In the genomic region with DNA sequence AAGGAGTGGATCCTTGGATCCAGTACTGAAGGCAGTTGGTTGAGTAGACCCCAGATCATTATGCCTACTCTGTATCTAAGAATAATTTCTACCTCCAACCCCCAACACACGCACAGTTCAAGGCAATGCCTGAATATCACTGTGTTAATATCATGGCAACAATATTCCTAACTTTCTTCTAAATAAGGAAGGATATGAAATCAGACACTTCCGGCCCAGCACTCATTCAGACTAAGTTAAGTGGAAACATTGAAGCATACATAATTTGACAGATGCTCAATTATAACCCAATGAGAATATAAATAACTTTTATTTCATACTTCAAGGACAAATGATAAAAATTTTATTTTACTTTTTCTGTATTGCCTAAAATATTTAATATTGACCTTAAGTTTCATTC, we compare ENCODE assay signal across 16 cellular contexts.
A peak's percentile ranks its signal among the peaks of the same experiment; 100 is the strongest.
DNase-seq lines count a peak whose midpoint lies in the region; ATAC-seq and TF ChIP-seq lines count a peak whose summit lies in the region.
"Had no signal": no experiment of that assay in that cellular context is flagged by ENCODE, and none has a peak within 500 bp of the region (broad histone marks: within the 10 kb centered on the region; RNA-seq: fewer than 3 reads in every experiment).

No MANE protein-coding gene starts in this region.

- peak overlapping the region; percentile 36 for H3K4me3 Mint-ChIP-seq in Caco-2 (ENCODE audit: unreplicated experiment)
- H3K4me3 Mint-ChIP-seq: CD14-positive monocyte; CD8-positive, alpha-beta memory T cell; H9 had no signal

- H2BK15ac ChIP-seq in IMR-90 (ENCODE audit: low read depth, low read length): no peak overlapping the region
- H2BK15ac ChIP-seq in neuronal stem cell (ENCODE audit: low read length): no peak overlapping the region

- intact Hi-C loops in Caco-2 (cut with micrococcal nuclease; ENCODE audit: unreplicated experiment) (no loop called here), IMR-90 (cut with micrococcal nuclease) (no loop called here)

- H4K5ac ChIP-seq in IMR-90 (ENCODE audit: low read depth, low read length): no peak overlapping the region

- H3K14ac ChIP-seq in IMR-90 (replicated peaks; ENCODE audit: low read depth, low read length) (no peak overlapping the region), neuronal stem cell (ENCODE audit: low read length) (no peak overlapping the region)

- H3K27me3 ChIP-seq in Caco-2 (replicated peaks; ENCODE audit: control insufficient read depth, insufficient read depth, low read length): no peaks in the 10 kb centered on the region
- no peaks in the 10 kb centered on the region for H3K27me3 ChIP-seq in IMR-90 (ENCODE audit: control insufficient read depth, insufficient read depth, low read length)
- no peaks in the 10 kb centered on the region for H3K27me3 ChIP-seq in hepatocyte
- no peaks in the 10 kb centered on the region for H3K27me3 ChIP-seq in neuronal stem cell (ENCODE audit: control insufficient read depth in 3 of 3, insufficient read depth in 3 of 3, low read depth in 1 of 3, low read length in 3 of 3)

- POLR2A ChIA-PET in Caco-2 (lab: Charles Lee): no interaction called here
- POLR2A ChIA-PET in IMR-90 (lab: Charles Lee; ENCODE audit: unreplicated experiment): no interaction called here

- no peak overlapping the region for H2BK20ac ChIP-seq in IMR-90 (ENCODE audit: low read depth, low read length)

- CTCF ChIA-PET in Caco-2 (lab: Charles Lee): no interaction called here
- CTCF ChIA-PET in IMR-90 (lab: Yijun Ruan, JAX): no interaction called here

- no peak for TF ChIP-seq RAD21 in IMR-90 (IDR thresholded peaks at IDR 0.05; ENCODE audit: low read length)

- no peaks in the 10 kb centered on the region for H3K27me3 Mint-ChIP-seq in Caco-2 (ENCODE audit: insufficient read depth, unreplicated experiment)
- H3K27me3 Mint-ChIP-seq: CD8-positive, alpha-beta memory T cell had no signal

- ATAC-seq in IMR-90 (ENCODE audit: low read depth) (no peak), GM21390 (IDR thresholded peaks at IDR 0.05; ENCODE audit: unreplicated experiment) (no peak), HG03135 (IDR thresholded peaks at IDR 0.05; ENCODE audit: unreplicated experiment) (no peak)
- ATAC-seq: A549, HepG2 had no signal

- peaks cover 15% of the 10 kb centered on the region for H3K9me3 Mint-ChIP-seq in Caco-2 (ENCODE audit: unreplicated experiment)

- no peaks in the 10 kb centered on the region for H3K79me2 ChIP-seq in hepatocyte

- TF ChIP-seq POLR2A in IMR-90 (IDR thresholded peaks at IDR 0.05; ENCODE audit: low read depth, low read length): no peak

- H3K36me3 ChIP-seq in Caco-2 (ENCODE audit: control insufficient read depth, insufficient read depth, low read length) (no peaks in the 10 kb centered on the region), IMR-90 (ENCODE audit: control insufficient read depth, insufficient read depth, low read length) (no peaks in the 10 kb centered on the region), hepatocyte (replicated peaks; ENCODE audit: insufficient read depth, low read depth) (no peaks in the 10 kb centered on the region), neuronal stem cell (replicated peaks in 1 of 2; ENCODE audit: control insufficient read depth in 2 of 2, insufficient read depth in 2 of 2, low read length in 2 of 2) (no peaks in the 10 kb centered on the region)

- H4K20me1 ChIP-seq in IMR-90 (ENCODE audit: insufficient read depth, low read length) (no peaks in the 10 kb centered on the region), hepatocyte (ENCODE audit: insufficient read depth, poor library complexity, severe bottlenecking) (no peaks in the 10 kb centered on the region)

- TF ChIP-seq CTCF in Caco-2 (IDR thresholded peaks at IDR 0.05; ENCODE audit: insufficient read depth in 1 of 2, low read depth in 1 of 2, low read length in 1 of 2, severe bottlenecking in 1 of 2, unreplicated experiment in 1 of 2) (no peak), IMR-90 (conservative IDR thresholded peaks at IDR 0.05; ENCODE audit: low read depth, low read length) (no peak), hepatocyte (IDR thresholded peaks at IDR 0.05; ENCODE audit: poor library complexity) (no peak)

- peaks cover 28% of the 10 kb centered on the region for H3K4me1 ChIP-seq in Caco-2
- H3K4me1 ChIP-seq in IMR-90 (ENCODE audit: control insufficient read depth, insufficient read depth, low read length): no peaks in the 10 kb centered on the region
- H3K4me1 ChIP-seq in hepatocyte (ENCODE audit: insufficient read depth): peaks cover 11% of the 10 kb centered on the region
- peaks cover 0 to 4% of the 10 kb centered on the region in 2 donors for H3K4me1 ChIP-seq in neuronal stem cell (ENCODE audit: control insufficient read depth in 2 of 2, insufficient read depth in 1 of 2, low read depth in 1 of 2, low read length in 2 of 2)
- H3K4me1 ChIP-seq: A549 had no signal

- H4K91ac ChIP-seq in IMR-90 (ENCODE audit: insufficient read depth, low read depth, low read length) (no peak overlapping the region), neuronal stem cell (ENCODE audit: low read depth, low read length, poor library complexity) (no peak overlapping the region)

- H4K8ac ChIP-seq in IMR-90 (ENCODE audit: low read depth in 2 of 2, low read length in 2 of 2) (no peak overlapping the region), neuronal stem cell (ENCODE audit: low read depth, low read length) (no peak overlapping the region)

- in situ Hi-C loops in IMR-90 (cut with MboI; ENCODE audit: low sequenced_read_pairs): no loop called here

- H3K4ac ChIP-seq in IMR-90 (ENCODE audit: low read depth, low read length) (no peak overlapping the region), neuronal stem cell (ENCODE audit: low read length) (no peak overlapping the region)

- peaks cover 25% of the 10 kb centered on the region for H3K4me1 Mint-ChIP-seq in Caco-2 (ENCODE audit: low read depth, unreplicated experiment)
- H3K4me1 Mint-ChIP-seq: CD14-positive monocyte; CD8-positive, alpha-beta memory T cell; H9 had no signal

- no peak overlapping the region for H2AK9ac ChIP-seq in IMR-90 (replicated peaks; ENCODE audit: low read depth, low read length, poor library complexity)

- H2BK5ac ChIP-seq in IMR-90 (ENCODE audit: low read depth, low read length, poor library complexity, severe bottlenecking) (no peak overlapping the region), neuronal stem cell (ENCODE audit: low read length) (no peak overlapping the region)

- H2AK5ac ChIP-seq in IMR-90 (ENCODE audit: low read depth, low read length) (no peak overlapping the region), neuronal stem cell (ENCODE audit: low read depth, low read length) (no peak overlapping the region)

- dilution Hi-C loops in IMR-90 (cut with HindIII; ENCODE audit: low sequenced_read_pairs, unreplicated experiment): no loop called here

- H3K79me1 ChIP-seq in IMR-90 (ENCODE audit: low read depth in 1 of 2, low read length in 2 of 2): no peaks in the 10 kb centered on the region
- no peaks in the 10 kb centered on the region for H3K79me1 ChIP-seq in neuronal stem cell (ENCODE audit: low read depth, low read length)

- H3K9me3 ChIP-seq in Caco-2 (peaks cover 20% of the 10 kb centered on the region), IMR-90 (ENCODE audit: control insufficient read depth, insufficient read depth, low read length) (no peaks in the 10 kb centered on the region), hepatocyte (ENCODE audit: low read depth) (peaks cover 9% of the 10 kb centered on the region), neuronal stem cell (replicated peaks in 1 of 2; ENCODE audit: control insufficient read depth in 2 of 2, insufficient read depth in 1 of 2, low read depth in 1 of 2, low read length in 2 of 2) (no peaks in the 10 kb centered on the region)

- H3K4me2 ChIP-seq in IMR-90 (ENCODE audit: low read depth, low read length) (no peak overlapping the region), hepatocyte (no peak overlapping the region), neuronal stem cell (ENCODE audit: insufficient read depth, low read length, poor library complexity, severe bottlenecking) (no peak overlapping the region)
- H3K4me2 ChIP-seq: A549 had no signal

- no peak overlapping the region for H2BK12ac ChIP-seq in neuronal stem cell (ENCODE audit: low read length)

- peak overlapping the region; percentile 52; the same call in 1 of the 2 replicates for H3K18ac ChIP-seq in IMR-90 (ENCODE audit: low read depth, low read length)
- H3K18ac ChIP-seq in neuronal stem cell (ENCODE audit: low read length): no peak overlapping the region

- BruUV-seq in Caco-2 (replicated peaks; lab: Mats Ljungman, UMichigan) (no TSS peak), IMR-90 (replicated peaks; lab: Mats Ljungman, UMichigan) (no TSS peak)

- no peaks in the 10 kb centered on the region for H3K9me1 ChIP-seq in IMR-90 (ENCODE audit: insufficient read depth, low read length)

- H3K27ac ChIP-seq in IMR-90 (ENCODE audit: insufficient read depth, low read length): no peak overlapping the region
- peak overlapping the region; percentile 53 for H3K27ac ChIP-seq in hepatocyte
- no peak overlapping the region for H3K27ac ChIP-seq in neuronal stem cell (replicated peaks; ENCODE audit: low read length)
- H3K27ac ChIP-seq: A549 had no signal

- DNase-seq in Caco-2 (no peak), IMR-90 (no peak), hepatocyte (ENCODE audit: low spot score) (no peak), neuronal stem cell (ENCODE audit: low spot score) (no peak), HK-2 (ENCODE audit: unreplicated experiment) (no peak)
- DNase-seq: CD8-positive, alpha-beta memory T cell; DMS153; DMS79 treated with DMSO at 0.1 percent for 48 hours; EL; GOT3; H9 had no signal

- H3K36me3 Mint-ChIP-seq in Caco-2 (ENCODE audit: insufficient read depth, unreplicated experiment): no peaks in the 10 kb centered on the region
- H3K36me3 Mint-ChIP-seq: CD14-positive monocyte; CD8-positive, alpha-beta memory T cell had no signal

- H3K23ac ChIP-seq in IMR-90 (ENCODE audit: low read depth, low read length): no peak overlapping the region
- no peak overlapping the region for H3K23ac ChIP-seq in neuronal stem cell (ENCODE audit: low read depth, low read length, poor library complexity)

- H2BK120ac ChIP-seq in IMR-90 (ENCODE audit: low read depth, low read length) (no peak overlapping the region), neuronal stem cell (ENCODE audit: low read depth, low read length) (no peak overlapping the region)

- H2AFZ ChIP-seq in IMR-90 (replicated peaks; ENCODE audit: low read length, poor library complexity) (no peak overlapping the region), hepatocyte (peak overlapping the region; percentile 35), neuronal stem cell (ENCODE audit: low read length) (peak overlapping the region; percentile 33)

- peak overlapping the region; percentile 73 for H3K27ac Mint-ChIP-seq in Caco-2 (ENCODE audit: unreplicated experiment)
- H3K27ac Mint-ChIP-seq: CD14-positive monocyte; CD8-positive, alpha-beta memory T cell; H9 had no signal

- H3K9ac ChIP-seq in IMR-90 (ENCODE audit: low read depth, low read length) (no peak overlapping the region), neuronal stem cell (ENCODE audit: low read depth, low read length, poor library complexity) (no peak overlapping the region)

- H3K56ac ChIP-seq in IMR-90 (ENCODE audit: extremely low read depth, insufficient read depth, low read length): no peak overlapping the region

- H3K4me3 ChIP-seq in Caco-2 (ENCODE audit: low read depth, low read length) (no peak overlapping the region), IMR-90 (ENCODE audit: insufficient read depth, low read depth, low read length) (no peak overlapping the region), hepatocyte (no peak overlapping the region), neuronal stem cell (ENCODE audit: low read length in 2 of 2) (no peak overlapping the region)
- H3K4me3 ChIP-seq: A549 had no signal

- H3K9me2 ChIP-seq in hepatocyte (replicated peaks; ENCODE audit: insufficient read depth): no peaks in the 10 kb centered on the region

- WGBS in IMR-90 (ENCODE audit: extremely low coverage in 2 of 2, insufficient read length in 1 of 2), 2 experiments: no CpG with 5 or more reads among the region's 2 CpGs
- WGBS in hepatocyte (ENCODE audit: low lambda C conversion rate, missing lambda C conversion rate): 96% methylated on average over 2 of the region's 2 CpGs
- no CpG with 5 or more reads among the region's 2 CpGs for WGBS in neuronal stem cell (ENCODE audit: extremely low coverage in 2 of 2, insufficient read length in 2 of 2, insufficient replicate concordance in 1 of 2), 2 donors
